Comparison of ENCODE assay signal across 1 cellular context in the genomic region with DNA sequence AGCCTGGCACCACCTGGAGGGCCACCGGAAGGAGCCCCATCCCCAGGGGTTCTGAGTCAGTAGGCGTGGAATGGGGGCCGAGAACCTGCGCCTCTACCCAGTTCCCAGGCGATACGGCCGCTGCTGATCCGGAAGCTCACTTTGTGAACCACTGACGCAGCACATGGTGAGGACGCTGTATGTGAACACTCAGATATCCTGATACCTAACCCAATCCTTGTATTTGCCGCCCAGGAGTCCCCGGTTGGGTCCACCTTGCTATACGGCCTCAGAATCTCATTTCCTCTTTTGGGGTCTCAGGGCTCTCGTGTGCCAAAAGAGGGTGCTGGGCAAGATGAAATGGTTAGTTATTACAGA.
A peak's percentile ranks its signal among the peaks of the same experiment; 100 is the strongest.
TF ChIP-seq lines count a peak whose summit lies in the region.

No MANE protein-coding gene starts in this region.

TF ChIP-seq in K562, 482 proteins besides CTCF, POLR2A, EP300 and RAD21 (continued from another document):
- TF ChIP-seq, protein P1, sequence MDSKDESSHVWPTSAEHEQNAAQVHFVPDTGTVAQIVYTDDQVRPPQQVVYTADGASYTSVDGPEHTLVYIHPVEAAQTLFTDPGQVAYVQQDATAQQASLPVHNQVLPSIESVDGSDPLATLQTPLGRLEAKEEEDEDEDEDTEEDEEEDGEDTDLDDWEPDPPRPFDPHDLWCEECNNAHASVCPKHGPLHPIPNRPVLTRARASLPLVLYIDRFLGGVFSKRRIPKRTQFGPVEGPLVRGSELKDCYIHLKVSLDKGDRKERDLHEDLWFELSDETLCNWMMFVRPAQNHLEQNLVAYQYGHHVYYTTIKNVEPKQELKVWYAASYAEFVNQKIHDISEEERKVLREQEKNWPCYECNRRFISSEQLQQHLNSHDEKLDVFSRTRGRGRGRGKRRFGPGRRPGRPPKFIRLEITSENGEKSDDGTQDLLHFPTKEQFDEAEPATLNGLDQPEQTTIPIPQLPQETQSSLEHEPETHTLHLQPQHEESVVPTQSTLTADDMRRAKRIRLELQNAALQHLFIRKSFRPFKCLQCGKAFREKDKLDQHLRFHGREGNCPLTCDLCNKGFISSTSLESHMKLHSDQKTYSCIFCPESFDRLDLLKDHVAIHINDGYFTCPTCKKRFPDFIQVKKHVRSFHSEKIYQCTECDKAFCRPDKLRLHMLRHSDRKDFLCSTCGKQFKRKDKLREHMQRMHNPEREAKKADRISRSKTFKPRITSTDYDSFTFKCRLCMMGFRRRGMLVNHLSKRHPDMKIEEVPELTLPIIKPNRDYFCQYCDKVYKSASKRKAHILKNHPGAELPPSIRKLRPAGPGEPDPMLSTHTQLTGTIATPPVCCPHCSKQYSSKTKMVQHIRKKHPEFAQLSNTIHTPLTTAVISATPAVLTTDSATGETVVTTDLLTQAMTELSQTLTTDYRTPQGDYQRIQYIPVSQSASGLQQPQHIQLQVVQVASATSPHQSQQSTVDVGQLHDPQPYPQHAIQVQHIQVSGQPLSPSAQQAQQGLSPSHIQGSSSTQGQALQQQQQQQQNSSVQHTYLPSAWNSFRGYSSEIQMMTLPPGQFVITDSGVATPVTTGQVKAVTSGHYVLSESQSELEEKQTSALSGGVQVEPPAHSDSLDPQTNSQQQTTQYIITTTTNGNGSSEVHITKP (IDR thresholded peaks at IDR 0.05; ENCODE audit: partially characterized antibody) = no peak
- TF ChIP-seq CHD4 (IDR thresholded peaks at IDR 0.05; ENCODE audit: insufficient read depth, insufficient replicate concordance, low read depth, low read length, poor library complexity, severe bottlenecking) (no peak), NFIX (CRISPR knock-in tag; IDR thresholded peaks at IDR 0.05; ENCODE audit: low read depth) (no peak), ZNF778 (CRISPR knock-in tag; IDR thresholded peaks at IDR 0.05) (no peak), SRF (CRISPR knock-in tag; IDR thresholded peaks at IDR 0.05) (no peak), SMC3 (conservative IDR thresholded peaks at IDR 0.05; ENCODE audit: insufficient read depth, low read depth, low read length) (no peak)
- TF ChIP-seq, protein P2, sequence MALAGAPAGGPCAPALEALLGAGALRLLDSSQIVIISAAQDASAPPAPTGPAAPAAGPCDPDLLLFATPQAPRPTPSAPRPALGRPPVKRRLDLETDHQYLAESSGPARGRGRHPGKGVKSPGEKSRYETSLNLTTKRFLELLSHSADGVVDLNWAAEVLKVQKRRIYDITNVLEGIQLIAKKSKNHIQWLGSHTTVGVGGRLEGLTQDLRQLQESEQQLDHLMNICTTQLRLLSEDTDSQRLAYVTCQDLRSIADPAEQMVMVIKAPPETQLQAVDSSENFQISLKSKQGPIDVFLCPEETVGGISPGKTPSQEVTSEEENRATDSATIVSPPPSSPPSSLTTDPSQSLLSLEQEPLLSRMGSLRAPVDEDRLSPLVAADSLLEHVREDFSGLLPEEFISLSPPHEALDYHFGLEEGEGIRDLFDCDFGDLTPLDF (CRISPR knock-in tag; IDR thresholded peaks at IDR 0.05) = 0 out of 2 replicates have a peak, but pooled peaks have one; percentile 10
- TF ChIP-seq, protein P3, sequence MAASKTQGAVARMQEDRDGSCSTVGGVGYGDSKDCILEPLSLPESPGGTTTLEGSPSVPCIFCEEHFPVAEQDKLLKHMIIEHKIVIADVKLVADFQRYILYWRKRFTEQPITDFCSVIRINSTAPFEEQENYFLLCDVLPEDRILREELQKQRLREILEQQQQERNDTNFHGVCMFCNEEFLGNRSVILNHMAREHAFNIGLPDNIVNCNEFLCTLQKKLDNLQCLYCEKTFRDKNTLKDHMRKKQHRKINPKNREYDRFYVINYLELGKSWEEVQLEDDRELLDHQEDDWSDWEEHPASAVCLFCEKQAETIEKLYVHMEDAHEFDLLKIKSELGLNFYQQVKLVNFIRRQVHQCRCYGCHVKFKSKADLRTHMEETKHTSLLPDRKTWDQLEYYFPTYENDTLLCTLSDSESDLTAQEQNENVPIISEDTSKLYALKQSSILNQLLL (CRISPR knock-in tag; IDR thresholded peaks at IDR 0.05; ENCODE audit: borderline replicate concordance) = no peak
